ENCODE assay signal across 29 cellular contexts in genomic region chr12:24381790-24382189, GRCh38.
"Had no signal": no experiment of that assay in that cellular context is flagged by ENCODE, and none has a peak within 500 bp of the region (broad histone marks: within the 10 kb centered on the region; RNA-seq: fewer than 3 reads in every experiment).

No MANE protein-coding gene starts in this region.

- H3K4me3 ChIP-seq: K562, PC-9 had no signal

- ATAC-seq: activated CD8-positive, alpha-beta memory T cell treated with anti-CD3 and anti-CD28 coated beads, Interleukin-2, amount 10 ng/mL, durations not matched to agents 7 days and 5 days; activated naive CD8-positive, alpha-beta T cell treated with anti-CD3 and anti-CD28 coated beads, Interleukin-2, amount 50 U/mL, for 24 hours; K562 had no signal

- H3K4me1 Mint-ChIP-seq: activated CD4-positive, alpha-beta memory T cell treated with anti-CD3 and anti-CD28 coated beads, Interleukin-2, amount 10 ng/mL, durations not matched to agents 7 days and 5 days; activated CD8-positive, alpha-beta memory T cell treated with anti-CD3 and anti-CD28 coated beads, Interleukin-2, amount 10 ng/mL, durations not matched to agents 7 days and 5 days; activated naive CD4-positive, alpha-beta T cell treated with anti-CD3 and anti-CD28 coated beads, Interleukin-2, amount 10 ng/mL, durations not matched to agents 7 days and 5 days had no signal

- H3K36me3 Mint-ChIP-seq: activated CD8-positive, alpha-beta memory T cell treated with anti-CD3 and anti-CD28 coated beads, Interleukin-2, amount 10 ng/mL, durations not matched to agents 7 days and 5 days; activated naive CD4-positive, alpha-beta T cell treated with anti-CD3 and anti-CD28 coated beads, Interleukin-2, amount 10 ng/mL, durations not matched to agents 7 days and 5 days; activated naive CD8-positive, alpha-beta T cell had no signal

- H3K27me3 Mint-ChIP-seq: activated B cell treated with CpG ODN at 0.5 μM for 24 hours; activated CD4-positive, alpha-beta memory T cell treated with anti-CD3 and anti-CD28 coated beads, Interleukin-2, amount 10 ng/mL, durations not matched to agents 7 days and 5 days; activated CD8-positive, alpha-beta memory T cell treated with anti-CD3 and anti-CD28 coated beads, Interleukin-2, amount 10 ng/mL, durations not matched to agents 7 days and 5 days; activated naive CD4-positive, alpha-beta T cell treated with anti-CD3 and anti-CD28 coated beads, Interleukin-2, amount 10 ng/mL, durations not matched to agents 7 days and 5 days; activated naive CD8-positive, alpha-beta T cell; activated naive CD8-positive, alpha-beta T cell treated with anti-CD3 and anti-CD28 coated beads, Interleukin-2, amount 50 U/mL, for 24 hours had no signal

- H3K27me3 ChIP-seq: brain microvascular endothelial cell had no signal

- H3K27ac Mint-ChIP-seq: activated B cell treated with CpG ODN at 0.5 μM for 24 hours; activated CD4-positive, alpha-beta memory T cell treated with anti-CD3 and anti-CD28 coated beads, Interleukin-2, amount 10 ng/mL, durations not matched to agents 7 days and 5 days; activated CD8-positive, alpha-beta memory T cell treated with anti-CD3 and anti-CD28 coated beads, Interleukin-2, amount 10 ng/mL, durations not matched to agents 7 days and 5 days; activated naive CD4-positive, alpha-beta T cell treated with anti-CD3 and anti-CD28 coated beads, Interleukin-2, amount 10 ng/mL, durations not matched to agents 7 days and 5 days; activated naive CD8-positive, alpha-beta T cell; activated naive CD8-positive, alpha-beta T cell treated with anti-CD3 and anti-CD28 coated beads, Interleukin-2, amount 50 U/mL, for 24 hours had no signal

- H3K27ac ChIP-seq: brain microvascular endothelial cell, PC-9, VCaP had no signal

- DNase-seq: activated B cell treated with CpG ODN at 0.5 μM for 24 hours; activated CD4-positive, alpha-beta memory T cell treated with anti-CD3 and anti-CD28 coated beads, Interleukin-2, amount 10 ng/mL, durations not matched to agents 7 days and 5 days; activated CD4-positive, alpha-beta T cell treated with anti-CD3 and anti-CD28 coated beads for 1 hour; activated CD4-positive, alpha-beta T cell treated with anti-CD3 and anti-CD28 coated beads for 48 hours; activated CD8-positive, alpha-beta memory T cell treated with anti-CD3 and anti-CD28 coated beads for 24 hours; activated CD8-positive, alpha-beta memory T cell treated with anti-CD3 and anti-CD28 coated beads, Interleukin-2, amount 10 ng/mL, durations not matched to agents 7 days and 5 days; activated CD8-positive, alpha-beta memory T cell treated with anti-CD3 and anti-CD28 coated beads, Interleukin-2, amount 50 U/mL, for 48 hours; activated effector memory CD4-positive, alpha-beta T cell treated with Interleukin-2 at 50 U/mL for 16 hours; activated naive CD4-positive, alpha-beta T cell treated with anti-CD3 and anti-CD28 coated beads, Interleukin-2, amount 10 ng/mL, durations not matched to agents 7 days and 5 days; activated naive CD8-positive, alpha-beta T cell treated with anti-CD3 and anti-CD28 coated beads, Interleukin-2, amount 50 U/mL, for 24 hours; activated T-cell treated with anti-CD3 and anti-CD28 coated beads, Interleukin-2, amount 50 U/mL, for 48 hours; aorta; brain microvascular endothelial cell; central memory CD4-positive, alpha-beta T cell; NCI-H1105; NCI-H1417 treated with DMSO at 0.1 percent for 48 hours; NCI-H187 treated with DMSO at 0.1 percent for 48 hours; NCI-H2081 treated with DMSO at 0.1 percent for 48 hours; NCI-H345; NCI-H524 treated with DMSO at 0.1 percent for 48 hours; PC-9; Right ventricle myocardium superior; SW 1271; T-helper 1 cell; T-helper 2 cell; T-helper 9 cell had no signal

- H3K36me3 ChIP-seq: brain microvascular endothelial cell had no signal

- H3K4me3 Mint-ChIP-seq: activated B cell treated with CpG ODN at 0.5 μM for 24 hours; activated CD4-positive, alpha-beta memory T cell treated with anti-CD3 and anti-CD28 coated beads, Interleukin-2, amount 10 ng/mL, durations not matched to agents 7 days and 5 days; activated CD8-positive, alpha-beta memory T cell treated with anti-CD3 and anti-CD28 coated beads, Interleukin-2, amount 10 ng/mL, durations not matched to agents 7 days and 5 days; activated naive CD4-positive, alpha-beta T cell treated with anti-CD3 and anti-CD28 coated beads, Interleukin-2, amount 10 ng/mL, durations not matched to agents 7 days and 5 days; activated naive CD8-positive, alpha-beta T cell; activated naive CD8-positive, alpha-beta T cell treated with anti-CD3 and anti-CD28 coated beads, Interleukin-2, amount 50 U/mL, for 24 hours had no signal
